Comparison of ENCODE assay signal across 25 cellular contexts in genomic region chr3:120820748-120821147, GRCh38.
"Had no signal": no experiment of that assay in that cellular context is flagged by ENCODE, and none has a peak within 500 bp of the region (broad histone marks: within the 10 kb centered on the region; RNA-seq: fewer than 3 reads in every experiment).

No MANE protein-coding gene starts in this region.

- H3K36me3 ChIP-seq: heart left ventricle, left ventricle myocardium inferior, neutrophil, ovary, tibial nerve, vagina had no signal

- H3K4me1 ChIP-seq: heart left ventricle, left ventricle myocardium inferior, psoas muscle, tibial nerve, vagina had no signal

- H3K4me3 ChIP-seq: coronary artery, heart left ventricle, left ventricle myocardium inferior, ovary, psoas muscle, skin epidermis, tibial nerve, vagina had no signal

- H3K27me3 ChIP-seq: ovary, tibial nerve, vagina had no signal

- H3K9me3 ChIP-seq: heart left ventricle, left ventricle myocardium inferior, neutrophil, ovary, psoas muscle, tibial nerve, vagina had no signal

- ATAC-seq: activated CD4-positive, alpha-beta T cell treated with anti-CD3 and anti-CD28 coated beads for 36 hours; heart left ventricle; natural killer cell treated with Interleukin-12 subunit alpha and Interleukin-12 subunit beta and Interleukin-15 and Interleukin-18, amount 100 ng/mL, for 72 hours; psoas muscle; right cardiac atrium; stimulated activated effector memory CD8-positive, alpha-beta T cell treated with anti-CD3 and anti-CD28 coated beads, Interleukin-12 subunit alpha, Interleukin-12 subunit beta, amount 100 ng/mL, for 72 hours; stimulated activated naive CD8-positive, alpha-beta T cell treated with anti-CD3 and anti-CD28 coated beads, Interleukin-15, amount 100 ng/mL, for 72 hours; T-helper 17 cell had no signal

- DNase-seq: activated B cell treated with CpG ODN at 0.5 μM for 24 hours; activated CD4-positive, alpha-beta memory T cell treated with anti-CD3 and anti-CD28 coated beads for 36 hours; activated CD4-positive, alpha-beta T cell treated with anti-CD3 and anti-CD28 coated beads for 36 hours; activated naive CD4-positive, alpha-beta T cell treated with Interleukin-2 at 50 U/mL for 16 hours; activated naive CD8-positive, alpha-beta T cell treated with anti-CD3 and anti-CD28 coated beads for 36 hours; activated T-cell treated with anti-CD3 and anti-CD28 coated beads, Interleukin-2, amount 50 U/mL, for 48 hours; central memory CD4-positive, alpha-beta T cell; heart left ventricle; kidney; left ventricle myocardium inferior; mammary epithelial cell; ovary; psoas muscle; right cardiac atrium; stimulated activated CD4-positive, alpha-beta T cell treated with anti-CD3 and anti-CD28 coated beads, Interleukin-2, amount 100 ng/mL, for 24 hours; stimulated activated naive CD8-positive, alpha-beta T cell treated with anti-CD3 and anti-CD28 coated beads, Interleukin-15, amount 100 ng/mL, for 72 hours; T-helper 17 cell had no signal

- H3K27ac ChIP-seq: coronary artery, epithelial cell of prostate, heart left ventricle, left ventricle myocardium inferior, neutrophil, ovary, psoas muscle, skin epidermis, tibial nerve, vagina had no signal
